Comparison of ENCODE assay signal across 2 cellular contexts in the genomic region with DNA sequence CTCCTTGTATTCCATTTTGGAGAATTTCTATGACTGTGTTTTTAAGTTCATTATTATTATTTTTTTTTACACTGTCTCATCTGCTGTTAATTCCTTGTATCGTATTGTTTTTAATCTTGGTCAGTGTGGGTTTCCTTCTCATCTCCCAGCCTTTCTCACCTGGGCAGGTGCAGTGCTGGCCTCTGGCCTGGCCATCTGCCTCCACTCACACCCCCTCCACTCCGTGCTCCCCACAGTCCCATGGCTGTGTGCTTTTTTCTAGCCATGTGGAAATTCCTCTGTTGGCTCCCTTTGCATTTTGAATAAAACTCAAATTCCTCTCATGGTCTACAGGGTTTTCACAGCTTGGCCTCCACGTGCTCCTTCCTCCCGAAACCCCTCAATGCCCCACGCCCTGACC.
TF ChIP-seq lines count a peak whose summit lies in the region.

No MANE protein-coding gene starts in this region.

TF ChIP-seq in A549, 52 proteins besides CTCF, POLR2A, EP300 and RAD21:
- TF ChIP-seq SMC3 (IDR thresholded peaks at IDR 0.05) (no peak), EHMT2 (IDR thresholded peaks at IDR 0.05; ENCODE audit: low read depth) (no peak), HOXB5 (CRISPR knock-in tag; IDR thresholded peaks at IDR 0.05) (no peak), RNF2 (IDR thresholded peaks at IDR 0.05; ENCODE audit: borderline replicate concordance, low read depth) (no peak), TP53 (CRISPR knock-in tag; IDR thresholded peaks at IDR 0.05) (no peak), PHF8 (IDR thresholded peaks at IDR 0.05; ENCODE audit: borderline replicate concordance, low read depth) (no peak), MYC (IDR thresholded peaks at IDR 0.05; ENCODE audit: borderline replicate concordance, low read length) (no peak), CHD2 (IDR thresholded peaks at IDR 0.05; ENCODE audit: low read length, partially characterized antibody) (no peak), NPAS2 (CRISPR knock-in tag; IDR thresholded peaks at IDR 0.05; ENCODE audit: borderline replicate concordance) (no peak), ZNF302 (CRISPR knock-in tag; IDR thresholded peaks at IDR 0.05) (no peak), CBX8 (IDR thresholded peaks at IDR 0.05) (no peak), TFCP2L1 (CRISPR knock-in tag; IDR thresholded peaks at IDR 0.05) (no peak), RARB (CRISPR knock-in tag; IDR thresholded peaks at IDR 0.05) (no peak)
- TF ChIP-seq, protein P1, sequence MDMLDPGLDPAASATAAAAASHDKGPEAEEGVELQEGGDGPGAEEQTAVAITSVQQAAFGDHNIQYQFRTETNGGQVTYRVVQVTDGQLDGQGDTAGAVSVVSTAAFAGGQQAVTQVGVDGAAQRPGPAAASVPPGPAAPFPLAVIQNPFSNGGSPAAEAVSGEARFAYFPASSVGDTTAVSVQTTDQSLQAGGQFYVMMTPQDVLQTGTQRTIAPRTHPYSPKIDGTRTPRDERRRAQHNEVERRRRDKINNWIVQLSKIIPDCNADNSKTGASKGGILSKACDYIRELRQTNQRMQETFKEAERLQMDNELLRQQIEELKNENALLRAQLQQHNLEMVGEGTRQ (IDR thresholded peaks at IDR 0.05): no peak
- TF ChIP-seq, protein P2, sequence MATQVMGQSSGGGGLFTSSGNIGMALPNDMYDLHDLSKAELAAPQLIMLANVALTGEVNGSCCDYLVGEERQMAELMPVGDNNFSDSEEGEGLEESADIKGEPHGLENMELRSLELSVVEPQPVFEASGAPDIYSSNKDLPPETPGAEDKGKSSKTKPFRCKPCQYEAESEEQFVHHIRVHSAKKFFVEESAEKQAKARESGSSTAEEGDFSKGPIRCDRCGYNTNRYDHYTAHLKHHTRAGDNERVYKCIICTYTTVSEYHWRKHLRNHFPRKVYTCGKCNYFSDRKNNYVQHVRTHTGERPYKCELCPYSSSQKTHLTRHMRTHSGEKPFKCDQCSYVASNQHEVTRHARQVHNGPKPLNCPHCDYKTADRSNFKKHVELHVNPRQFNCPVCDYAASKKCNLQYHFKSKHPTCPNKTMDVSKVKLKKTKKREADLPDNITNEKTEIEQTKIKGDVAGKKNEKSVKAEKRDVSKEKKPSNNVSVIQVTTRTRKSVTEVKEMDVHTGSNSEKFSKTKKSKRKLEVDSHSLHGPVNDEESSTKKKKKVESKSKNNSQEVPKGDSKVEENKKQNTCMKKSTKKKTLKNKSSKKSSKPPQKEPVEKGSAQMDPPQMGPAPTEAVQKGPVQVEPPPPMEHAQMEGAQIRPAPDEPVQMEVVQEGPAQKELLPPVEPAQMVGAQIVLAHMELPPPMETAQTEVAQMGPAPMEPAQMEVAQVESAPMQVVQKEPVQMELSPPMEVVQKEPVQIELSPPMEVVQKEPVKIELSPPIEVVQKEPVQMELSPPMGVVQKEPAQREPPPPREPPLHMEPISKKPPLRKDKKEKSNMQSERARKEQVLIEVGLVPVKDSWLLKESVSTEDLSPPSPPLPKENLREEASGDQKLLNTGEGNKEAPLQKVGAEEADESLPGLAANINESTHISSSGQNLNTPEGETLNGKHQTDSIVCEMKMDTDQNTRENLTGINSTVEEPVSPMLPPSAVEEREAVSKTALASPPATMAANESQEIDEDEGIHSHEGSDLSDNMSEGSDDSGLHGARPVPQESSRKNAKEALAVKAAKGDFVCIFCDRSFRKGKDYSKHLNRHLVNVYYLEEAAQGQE (IDR thresholded peaks at IDR 0.05): no peak
- TF ChIP-seq, protein P3, sequence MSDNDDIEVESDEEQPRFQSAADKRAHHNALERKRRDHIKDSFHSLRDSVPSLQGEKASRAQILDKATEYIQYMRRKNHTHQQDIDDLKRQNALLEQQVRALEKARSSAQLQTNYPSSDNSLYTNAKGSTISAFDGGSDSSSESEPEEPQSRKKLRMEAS (IDR thresholded peaks at IDR 0.05): no peak
- TF ChIP-seq, protein P4, sequence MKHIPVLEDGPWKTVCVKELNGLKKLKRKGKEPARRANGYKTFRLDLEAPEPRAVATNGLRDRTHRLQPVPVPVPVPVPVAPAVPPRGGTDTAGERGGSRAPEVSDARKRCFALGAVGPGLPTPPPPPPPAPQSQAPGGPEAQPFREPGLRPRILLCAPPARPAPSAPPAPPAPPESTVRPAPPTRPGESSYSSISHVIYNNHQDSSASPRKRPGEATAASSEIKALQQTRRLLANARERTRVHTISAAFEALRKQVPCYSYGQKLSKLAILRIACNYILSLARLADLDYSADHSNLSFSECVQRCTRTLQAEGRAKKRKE (CRISPR knock-in tag; IDR thresholded peaks at IDR 0.05; ENCODE audit: low read depth): no peak

TF ChIP-seq in WTC11, 78 proteins besides CTCF, POLR2A, EP300 and RAD21:
- TF ChIP-seq ZBTB21 (CRISPR knock-in tag; IDR thresholded peaks at IDR 0.05; ENCODE audit: borderline replicate concordance) (no peak), KAT7 (CRISPR knock-in tag; IDR thresholded peaks at IDR 0.05; ENCODE audit: borderline replicate concordance) (no peak), ZNF263 (CRISPR knock-in tag; IDR thresholded peaks at IDR 0.05; ENCODE audit: low read depth) (no peak), ETV6 (CRISPR knock-in tag; IDR thresholded peaks at IDR 0.05) (no peak), FOXK1 (CRISPR knock-in tag; IDR thresholded peaks at IDR 0.05) (no peak), NR1H2 (CRISPR knock-in tag; IDR thresholded peaks at IDR 0.05) (no peak), ZNF396 (CRISPR knock-in tag; IDR thresholded peaks at IDR 0.05; ENCODE audit: borderline replicate concordance) (no peak)
- TF ChIP-seq, protein P5, sequence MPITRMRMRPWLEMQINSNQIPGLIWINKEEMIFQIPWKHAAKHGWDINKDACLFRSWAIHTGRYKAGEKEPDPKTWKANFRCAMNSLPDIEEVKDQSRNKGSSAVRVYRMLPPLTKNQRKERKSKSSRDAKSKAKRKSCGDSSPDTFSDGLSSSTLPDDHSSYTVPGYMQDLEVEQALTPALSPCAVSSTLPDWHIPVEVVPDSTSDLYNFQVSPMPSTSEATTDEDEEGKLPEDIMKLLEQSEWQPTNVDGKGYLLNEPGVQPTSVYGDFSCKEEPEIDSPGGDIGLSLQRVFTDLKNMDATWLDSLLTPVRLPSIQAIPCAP (CRISPR knock-in tag; IDR thresholded peaks at IDR 0.05): no peak
- TF ChIP-seq, protein P6, sequence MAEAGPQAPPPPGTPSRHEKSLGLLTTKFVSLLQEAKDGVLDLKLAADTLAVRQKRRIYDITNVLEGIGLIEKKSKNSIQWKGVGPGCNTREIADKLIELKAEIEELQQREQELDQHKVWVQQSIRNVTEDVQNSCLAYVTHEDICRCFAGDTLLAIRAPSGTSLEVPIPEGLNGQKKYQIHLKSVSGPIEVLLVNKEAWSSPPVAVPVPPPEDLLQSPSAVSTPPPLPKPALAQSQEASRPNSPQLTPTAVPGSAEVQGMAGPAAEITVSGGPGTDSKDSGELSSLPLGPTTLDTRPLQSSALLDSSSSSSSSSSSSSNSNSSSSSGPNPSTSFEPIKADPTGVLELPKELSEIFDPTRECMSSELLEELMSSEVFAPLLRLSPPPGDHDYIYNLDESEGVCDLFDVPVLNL (CRISPR knock-in tag; IDR thresholded peaks at IDR 0.05; ENCODE audit: borderline replicate concordance, low read depth): no peak
- TF ChIP-seq, protein P7, sequence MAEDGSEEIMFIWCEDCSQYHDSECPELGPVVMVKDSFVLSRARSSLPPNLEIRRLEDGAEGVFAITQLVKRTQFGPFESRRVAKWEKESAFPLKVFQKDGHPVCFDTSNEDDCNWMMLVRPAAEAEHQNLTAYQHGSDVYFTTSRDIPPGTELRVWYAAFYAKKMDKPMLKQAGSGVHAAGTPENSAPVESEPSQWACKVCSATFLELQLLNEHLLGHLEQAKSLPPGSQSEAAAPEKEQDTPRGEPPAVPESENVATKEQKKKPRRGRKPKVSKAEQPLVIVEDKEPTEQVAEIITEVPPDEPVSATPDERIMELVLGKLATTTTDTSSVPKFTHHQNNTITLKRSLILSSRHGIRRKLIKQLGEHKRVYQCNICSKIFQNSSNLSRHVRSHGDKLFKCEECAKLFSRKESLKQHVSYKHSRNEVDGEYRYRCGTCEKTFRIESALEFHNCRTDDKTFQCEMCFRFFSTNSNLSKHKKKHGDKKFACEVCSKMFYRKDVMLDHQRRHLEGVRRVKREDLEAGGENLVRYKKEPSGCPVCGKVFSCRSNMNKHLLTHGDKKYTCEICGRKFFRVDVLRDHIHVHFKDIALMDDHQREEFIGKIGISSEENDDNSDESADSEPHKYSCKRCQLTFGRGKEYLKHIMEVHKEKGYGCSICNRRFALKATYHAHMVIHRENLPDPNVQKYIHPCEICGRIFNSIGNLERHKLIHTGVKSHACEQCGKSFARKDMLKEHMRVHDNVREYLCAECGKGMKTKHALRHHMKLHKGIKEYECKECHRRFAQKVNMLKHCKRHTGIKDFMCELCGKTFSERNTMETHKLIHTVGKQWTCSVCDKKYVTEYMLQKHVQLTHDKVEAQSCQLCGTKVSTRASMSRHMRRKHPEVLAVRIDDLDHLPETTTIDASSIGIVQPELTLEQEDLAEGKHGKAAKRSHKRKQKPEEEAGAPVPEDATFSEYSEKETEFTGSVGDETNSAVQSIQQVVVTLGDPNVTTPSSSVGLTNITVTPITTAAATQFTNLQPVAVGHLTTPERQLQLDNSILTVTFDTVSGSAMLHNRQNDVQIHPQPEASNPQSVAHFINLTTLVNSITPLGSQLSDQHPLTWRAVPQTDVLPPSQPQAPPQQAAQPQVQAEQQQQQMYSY (CRISPR knock-in tag; IDR thresholded peaks at IDR 0.05): no peak
- TF ChIP-seq, protein P8, sequence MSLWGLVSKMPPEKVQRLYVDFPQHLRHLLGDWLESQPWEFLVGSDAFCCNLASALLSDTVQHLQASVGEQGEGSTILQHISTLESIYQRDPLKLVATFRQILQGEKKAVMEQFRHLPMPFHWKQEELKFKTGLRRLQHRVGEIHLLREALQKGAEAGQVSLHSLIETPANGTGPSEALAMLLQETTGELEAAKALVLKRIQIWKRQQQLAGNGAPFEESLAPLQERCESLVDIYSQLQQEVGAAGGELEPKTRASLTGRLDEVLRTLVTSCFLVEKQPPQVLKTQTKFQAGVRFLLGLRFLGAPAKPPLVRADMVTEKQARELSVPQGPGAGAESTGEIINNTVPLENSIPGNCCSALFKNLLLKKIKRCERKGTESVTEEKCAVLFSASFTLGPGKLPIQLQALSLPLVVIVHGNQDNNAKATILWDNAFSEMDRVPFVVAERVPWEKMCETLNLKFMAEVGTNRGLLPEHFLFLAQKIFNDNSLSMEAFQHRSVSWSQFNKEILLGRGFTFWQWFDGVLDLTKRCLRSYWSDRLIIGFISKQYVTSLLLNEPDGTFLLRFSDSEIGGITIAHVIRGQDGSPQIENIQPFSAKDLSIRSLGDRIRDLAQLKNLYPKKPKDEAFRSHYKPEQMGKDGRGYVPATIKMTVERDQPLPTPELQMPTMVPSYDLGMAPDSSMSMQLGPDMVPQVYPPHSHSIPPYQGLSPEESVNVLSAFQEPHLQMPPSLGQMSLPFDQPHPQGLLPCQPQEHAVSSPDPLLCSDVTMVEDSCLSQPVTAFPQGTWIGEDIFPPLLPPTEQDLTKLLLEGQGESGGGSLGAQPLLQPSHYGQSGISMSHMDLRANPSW (CRISPR knock-in tag; conservative IDR thresholded peaks at IDR 0.05; ENCODE audit: low read depth): no peak
- TF ChIP-seq, protein P9, sequence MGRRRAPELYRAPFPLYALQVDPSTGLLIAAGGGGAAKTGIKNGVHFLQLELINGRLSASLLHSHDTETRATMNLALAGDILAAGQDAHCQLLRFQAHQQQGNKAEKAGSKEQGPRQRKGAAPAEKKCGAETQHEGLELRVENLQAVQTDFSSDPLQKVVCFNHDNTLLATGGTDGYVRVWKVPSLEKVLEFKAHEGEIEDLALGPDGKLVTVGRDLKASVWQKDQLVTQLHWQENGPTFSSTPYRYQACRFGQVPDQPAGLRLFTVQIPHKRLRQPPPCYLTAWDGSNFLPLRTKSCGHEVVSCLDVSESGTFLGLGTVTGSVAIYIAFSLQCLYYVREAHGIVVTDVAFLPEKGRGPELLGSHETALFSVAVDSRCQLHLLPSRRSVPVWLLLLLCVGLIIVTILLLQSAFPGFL (CRISPR knock-in tag; IDR thresholded peaks at IDR 0.05; ENCODE audit: borderline replicate concordance): no peak
- TF ChIP-seq, protein P10, sequence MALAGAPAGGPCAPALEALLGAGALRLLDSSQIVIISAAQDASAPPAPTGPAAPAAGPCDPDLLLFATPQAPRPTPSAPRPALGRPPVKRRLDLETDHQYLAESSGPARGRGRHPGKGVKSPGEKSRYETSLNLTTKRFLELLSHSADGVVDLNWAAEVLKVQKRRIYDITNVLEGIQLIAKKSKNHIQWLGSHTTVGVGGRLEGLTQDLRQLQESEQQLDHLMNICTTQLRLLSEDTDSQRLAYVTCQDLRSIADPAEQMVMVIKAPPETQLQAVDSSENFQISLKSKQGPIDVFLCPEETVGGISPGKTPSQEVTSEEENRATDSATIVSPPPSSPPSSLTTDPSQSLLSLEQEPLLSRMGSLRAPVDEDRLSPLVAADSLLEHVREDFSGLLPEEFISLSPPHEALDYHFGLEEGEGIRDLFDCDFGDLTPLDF (CRISPR knock-in tag; IDR thresholded peaks at IDR 0.05): no peak
- TF ChIP-seq, protein P11, sequence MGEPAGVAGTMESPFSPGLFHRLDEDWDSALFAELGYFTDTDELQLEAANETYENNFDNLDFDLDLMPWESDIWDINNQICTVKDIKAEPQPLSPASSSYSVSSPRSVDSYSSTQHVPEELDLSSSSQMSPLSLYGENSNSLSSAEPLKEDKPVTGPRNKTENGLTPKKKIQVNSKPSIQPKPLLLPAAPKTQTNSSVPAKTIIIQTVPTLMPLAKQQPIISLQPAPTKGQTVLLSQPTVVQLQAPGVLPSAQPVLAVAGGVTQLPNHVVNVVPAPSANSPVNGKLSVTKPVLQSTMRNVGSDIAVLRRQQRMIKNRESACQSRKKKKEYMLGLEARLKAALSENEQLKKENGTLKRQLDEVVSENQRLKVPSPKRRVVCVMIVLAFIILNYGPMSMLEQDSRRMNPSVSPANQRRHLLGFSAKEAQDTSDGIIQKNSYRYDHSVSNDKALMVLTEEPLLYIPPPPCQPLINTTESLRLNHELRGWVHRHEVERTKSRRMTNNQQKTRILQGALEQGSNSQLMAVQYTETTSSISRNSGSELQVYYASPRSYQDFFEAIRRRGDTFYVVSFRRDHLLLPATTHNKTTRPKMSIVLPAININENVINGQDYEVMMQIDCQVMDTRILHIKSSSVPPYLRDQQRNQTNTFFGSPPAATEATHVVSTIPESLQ (CRISPR knock-in tag; IDR thresholded peaks at IDR 0.05): no peak
- TF ChIP-seq, protein P12, sequence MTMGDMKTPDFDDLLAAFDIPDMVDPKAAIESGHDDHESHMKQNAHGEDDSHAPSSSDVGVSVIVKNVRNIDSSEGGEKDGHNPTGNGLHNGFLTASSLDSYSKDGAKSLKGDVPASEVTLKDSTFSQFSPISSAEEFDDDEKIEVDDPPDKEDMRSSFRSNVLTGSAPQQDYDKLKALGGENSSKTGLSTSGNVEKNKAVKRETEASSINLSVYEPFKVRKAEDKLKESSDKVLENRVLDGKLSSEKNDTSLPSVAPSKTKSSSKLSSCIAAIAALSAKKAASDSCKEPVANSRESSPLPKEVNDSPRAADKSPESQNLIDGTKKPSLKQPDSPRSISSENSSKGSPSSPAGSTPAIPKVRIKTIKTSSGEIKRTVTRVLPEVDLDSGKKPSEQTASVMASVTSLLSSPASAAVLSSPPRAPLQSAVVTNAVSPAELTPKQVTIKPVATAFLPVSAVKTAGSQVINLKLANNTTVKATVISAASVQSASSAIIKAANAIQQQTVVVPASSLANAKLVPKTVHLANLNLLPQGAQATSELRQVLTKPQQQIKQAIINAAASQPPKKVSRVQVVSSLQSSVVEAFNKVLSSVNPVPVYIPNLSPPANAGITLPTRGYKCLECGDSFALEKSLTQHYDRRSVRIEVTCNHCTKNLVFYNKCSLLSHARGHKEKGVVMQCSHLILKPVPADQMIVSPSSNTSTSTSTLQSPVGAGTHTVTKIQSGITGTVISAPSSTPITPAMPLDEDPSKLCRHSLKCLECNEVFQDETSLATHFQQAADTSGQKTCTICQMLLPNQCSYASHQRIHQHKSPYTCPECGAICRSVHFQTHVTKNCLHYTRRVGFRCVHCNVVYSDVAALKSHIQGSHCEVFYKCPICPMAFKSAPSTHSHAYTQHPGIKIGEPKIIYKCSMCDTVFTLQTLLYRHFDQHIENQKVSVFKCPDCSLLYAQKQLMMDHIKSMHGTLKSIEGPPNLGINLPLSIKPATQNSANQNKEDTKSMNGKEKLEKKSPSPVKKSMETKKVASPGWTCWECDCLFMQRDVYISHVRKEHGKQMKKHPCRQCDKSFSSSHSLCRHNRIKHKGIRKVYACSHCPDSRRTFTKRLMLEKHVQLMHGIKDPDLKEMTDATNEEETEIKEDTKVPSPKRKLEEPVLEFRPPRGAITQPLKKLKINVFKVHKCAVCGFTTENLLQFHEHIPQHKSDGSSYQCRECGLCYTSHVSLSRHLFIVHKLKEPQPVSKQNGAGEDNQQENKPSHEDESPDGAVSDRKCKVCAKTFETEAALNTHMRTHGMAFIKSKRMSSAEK (CRISPR knock-in tag; IDR thresholded peaks at IDR 0.05; ENCODE audit: borderline replicate concordance): no peak
